Comparison of ENCODE assay signal across 21 cellular contexts in genomic region chrY:19600711-19601110, GRCh38.
DNase-seq lines count a peak whose midpoint lies in the region; ATAC-seq and TF ChIP-seq lines count a peak whose summit lies in the region.
"Had no signal": no experiment of that assay in that cellular context is flagged by ENCODE, and none has a peak within 500 bp of the region (broad histone marks: within the 10 kb centered on the region; RNA-seq: fewer than 3 reads in every experiment).

No MANE protein-coding gene starts in this region.

- H4K20me1 ChIP-seq in GM23248 (ENCODE audit: insufficient read depth): no peaks in the 10 kb centered on the region

- DNase-seq in AG04450 (ENCODE audit: low read depth, low spot score) (peak; percentile 18), GM23248 (peak; percentile 46), HT1080 (ENCODE audit: low read depth) (peak; percentile 31), dermis blood vessel endothelial cell (peak; percentile 63), NCI-H146 treated with DMSO at 0.1 percent for 48 hours (lab: John Stamatoyannopoulos, UW; ENCODE audit: unreplicated experiment) (no peak), body of pancreas (no peak), HUDEP-2 (lab: John Stamatoyannopoulos, UW; ENCODE audit: unreplicated experiment in 76 of 76) (no peak)
- DNase-seq: ACHN; activated CD4-positive, alpha-beta memory T cell treated with anti-CD3 and anti-CD28 coated beads for 36 hours; activated gamma-delta T cell; amniotic stem cell; islet precursor cell; NCI-H1048; NCI-H2029; NCI-H345; PC-9; stimulated activated CD8-positive, alpha-beta memory T cell treated with anti-CD3 and anti-CD28 coated beads, Interleukin-4, amount 100 ng/mL, for 48 hours; uterus had no signal

- POLR2A ChIA-PET in AG04450 (lab: Yijun Ruan, JAX): no interaction called here

- H3K4me3 ChIP-seq in AG04450 (ENCODE audit: low read depth, low read length) (no peak overlapping the region), GM23248 (no peak overlapping the region), body of pancreas (no peak overlapping the region)
- H3K4me3 ChIP-seq: lung, PC-9, uterus had no signal

- TF ChIP-seq CTCF in AG04450 (IDR thresholded peaks at IDR 0.05; ENCODE audit: low read depth, low read length) (no peak), body of pancreas (IDR thresholded peaks at IDR 0.05) (no peak)

- intact Hi-C loops in body of pancreas (cut with DNase I): no loop called here

- H3K27me3 ChIP-seq in AG04450 (ENCODE audit: control insufficient read depth, insufficient read depth, low read length) (no peaks in the 10 kb centered on the region), GM23248 (replicated peaks; ENCODE audit: insufficient read depth) (no peaks in the 10 kb centered on the region), body of pancreas (no peaks in the 10 kb centered on the region)
- H3K27me3 ChIP-seq: uterus had no signal

- WGBS in GM23248 (ENCODE audit: low coverage in 1 of 2, low lambda C conversion rate in 2 of 2, missing lambda C conversion rate in 2 of 2), 2 experiments: 24 to 33% methylated on average over 3 of the region's 3 CpGs
- WGBS in body of pancreas, 2 donors: 84 to 99% methylated on average over 3 of the region's 3 CpGs

- no peaks in the 10 kb centered on the region for H3K79me2 ChIP-seq in GM23248 (ENCODE audit: insufficient read depth)

- H3K27ac ChIP-seq in AG04450 (ENCODE audit: low read depth, low read length) (no peak overlapping the region), GM23248 (no peak overlapping the region), body of pancreas (no peak overlapping the region)
- H3K27ac ChIP-seq: epithelial cell of prostate, PC-9, uterus had no signal

- no peak overlapping the region for H3K9ac ChIP-seq in GM23248

- H3F3A ChIP-seq in GM23248 (ENCODE audit: insufficient read depth): no peaks in the 10 kb centered on the region

- 0 out of 2 replicates have a peak, but pooled peaks cover 5% of the 10 kb centered on the region for H3K4me1 ChIP-seq in GM23248 (ENCODE audit: insufficient read depth)
- H3K4me1 ChIP-seq in body of pancreas: no peaks in the 10 kb centered on the region
- H3K4me1 ChIP-seq: uterus had no signal

- no peaks in the 10 kb centered on the region for H3K36me3 ChIP-seq in GM23248 (ENCODE audit: low read depth)
- H3K36me3 ChIP-seq in body of pancreas (replicated peaks in 1 of 2; ENCODE audit: insufficient read depth in 1 of 2, low read depth in 2 of 2): no peaks in the 10 kb centered on the region
- H3K36me3 ChIP-seq: uterus had no signal

- H3K9me2 ChIP-seq in GM23248 (ENCODE audit: insufficient read depth): no peaks in the 10 kb centered on the region

- CTCF ChIA-PET in AG04450 (lab: Charles Lee): no interaction called here

- no peak for TF ChIP-seq POLR2A in body of pancreas (IDR thresholded peaks at IDR 0.05)

- H3K9me3 ChIP-seq in AG04450 (ENCODE audit: control insufficient read depth, insufficient read depth, low read length) (no peaks in the 10 kb centered on the region), GM23248 (ENCODE audit: low read depth) (no peaks in the 10 kb centered on the region), body of pancreas (no peaks in the 10 kb centered on the region)
- H3K9me3 ChIP-seq: uterus had no signal

- no peak for ATAC-seq in HG03039 (IDR thresholded peaks at IDR 0.05; ENCODE audit: unreplicated experiment)
- no peak for ATAC-seq in body of pancreas

- H3K4me2 ChIP-seq in GM23248 (ENCODE audit: unreplicated experiment): no peak overlapping the region
- H3K4me2 ChIP-seq: PC-9 had no signal

- in situ Hi-C loops in GM23248 (cut with MboI): no loop called here

- H2AFZ ChIP-seq in GM23248: no peak overlapping the region
- H2AFZ ChIP-seq: PC-9 had no signal

Comparison
In these comparisons a context has a peak if more than half of its experiments do, and no peak if none do; other contexts are left out.
1. DNase-seq: peak in AG04450 (single experiment), GM23248 (single experiment), HT1080 (single experiment) and dermis blood vessel endothelial cell (single experiment); none in NCI-H146 treated with DMSO at 0.1 percent for 48 hours (single experiment), body of pancreas (0 of 4) and HUDEP-2 (0 of 76).